23 cellular contexts compared by ENCODE assay signal in the genomic region with DNA sequence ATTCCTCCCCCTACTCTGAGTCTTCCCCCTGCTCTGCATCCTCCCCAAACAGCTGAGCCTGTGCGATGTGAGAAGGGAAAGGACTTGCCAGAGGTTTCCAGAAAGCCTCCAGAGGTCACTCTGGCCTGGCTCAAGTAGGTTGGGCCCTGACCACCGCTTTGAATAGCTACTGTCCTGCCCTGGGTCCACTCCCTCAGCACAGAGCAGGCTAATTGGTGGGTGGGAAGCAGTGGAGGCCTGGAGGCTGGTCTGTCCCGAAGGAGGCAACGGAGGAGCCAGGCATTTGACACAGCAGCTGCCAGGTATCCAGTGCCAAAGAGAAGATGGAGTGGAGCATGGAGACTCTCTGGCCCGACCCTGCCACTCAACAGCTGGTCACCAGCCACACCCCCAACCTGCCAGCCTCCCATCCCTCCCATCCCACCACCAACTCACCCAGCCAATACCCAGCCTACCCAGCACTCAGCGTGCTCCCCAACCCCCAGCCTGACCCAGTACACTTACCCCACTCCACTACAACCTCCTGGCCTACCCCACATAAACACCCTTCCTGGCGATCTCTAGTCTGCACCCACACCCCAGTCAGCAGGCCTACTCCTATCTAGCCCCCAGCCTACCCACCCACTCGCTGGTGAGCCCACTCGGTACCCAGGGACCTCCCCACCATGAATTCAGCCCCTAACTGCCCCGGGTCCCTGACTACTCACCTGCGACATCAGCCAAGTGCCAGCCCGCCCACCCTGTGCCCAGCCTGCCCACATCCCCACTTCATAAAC.
"Had no signal": no experiment of that assay in that cellular context is flagged by ENCODE, and none has a peak within 500 bp of the region (broad histone marks: within the 10 kb centered on the region; RNA-seq: fewer than 3 reads in every experiment).

No MANE protein-coding gene starts in this region.

- H3K9me3 Mint-ChIP-seq: activated B cell treated with CpG ODN at 0.5 μM for 24 hours; activated naive CD4-positive, alpha-beta T cell treated with anti-CD3 and anti-CD28 coated beads, Interleukin-2, amount 50 U/mL, for 24 hours; naive thymus-derived CD4-positive, alpha-beta T cell; neural crest cell; stimulated activated effector memory CD8-positive, alpha-beta T cell treated with anti-CD3 and anti-CD28 coated beads, Interleukin-12 subunit alpha, Interleukin-12 subunit beta, amount 100 ng/mL, for 72 hours; T-helper 1 cell treated with Interleukin-12 subunit alpha and Interleukin-12 subunit beta and Interleukin-4 antibody, amounts not matched to agents 30 μg/mL and 1 μg/mL, for 36 hours had no signal

- ATAC-seq: left colon; mucosa of descending colon; naive thymus-derived CD4-positive, alpha-beta T cell; stimulated activated effector memory CD8-positive, alpha-beta T cell treated with anti-CD3 and anti-CD28 coated beads, Interleukin-12 subunit alpha, Interleukin-12 subunit beta, amount 100 ng/mL, for 72 hours had no signal

- H3K27ac Mint-ChIP-seq: activated B cell treated with CpG ODN at 0.5 μM for 24 hours; activated naive CD4-positive, alpha-beta T cell treated with anti-CD3 and anti-CD28 coated beads, Interleukin-2, amount 50 U/mL, for 24 hours; naive thymus-derived CD4-positive, alpha-beta T cell; stimulated activated effector memory CD8-positive, alpha-beta T cell treated with anti-CD3 and anti-CD28 coated beads, Interleukin-12 subunit alpha, Interleukin-12 subunit beta, amount 100 ng/mL, for 72 hours; T-helper 1 cell treated with Interleukin-12 subunit alpha and Interleukin-12 subunit beta and Interleukin-4 antibody, amounts not matched to agents 30 μg/mL and 1 μg/mL, for 36 hours had no signal

- H3K4me1 Mint-ChIP-seq: activated B cell treated with CpG ODN at 0.5 μM for 24 hours had no signal

- H3K36me3 Mint-ChIP-seq: activated naive CD4-positive, alpha-beta T cell treated with anti-CD3 and anti-CD28 coated beads, Interleukin-2, amount 50 U/mL, for 24 hours; brain; naive thymus-derived CD4-positive, alpha-beta T cell; stimulated activated effector memory CD8-positive, alpha-beta T cell treated with anti-CD3 and anti-CD28 coated beads, Interleukin-12 subunit alpha, Interleukin-12 subunit beta, amount 100 ng/mL, for 72 hours had no signal

- DNase-seq: activated B cell treated with CpG ODN at 0.5 μM for 24 hours; activated CD4-positive, alpha-beta T cell treated with anti-CD3 and anti-CD28 coated beads for 4 hours; activated CD4-positive, alpha-beta T cell treated with anti-CD3 and anti-CD28 coated beads, Interleukin-2, amount 50 U/mL, for 48 hours; activated T-cell treated with anti-CD3 and anti-CD28 coated beads, Interleukin-2, amount 50 U/mL, for 48 hours; anterior cingulate cortex; dermis blood vessel endothelial cell; effector CD8-positive, alpha-beta T cell; erythroblast; foreskin fibroblast; left colon; mesendoderm; mucosa of descending colon; naive thymus-derived CD4-positive, alpha-beta T cell; ovary; stimulated activated CD4-positive, alpha-beta T cell treated with anti-CD3 and anti-CD28 coated beads, Interleukin-2, amount 100 ng/mL, for 24 hours; T1000; upper lobe of left lung had no signal

- H3K4me3 Mint-ChIP-seq: activated B cell treated with CpG ODN at 0.5 μM for 24 hours; activated naive CD4-positive, alpha-beta T cell treated with anti-CD3 and anti-CD28 coated beads, Interleukin-2, amount 50 U/mL, for 24 hours; brain; naive thymus-derived CD4-positive, alpha-beta T cell; neural crest cell; stimulated activated effector memory CD8-positive, alpha-beta T cell treated with anti-CD3 and anti-CD28 coated beads, Interleukin-12 subunit alpha, Interleukin-12 subunit beta, amount 100 ng/mL, for 72 hours; T-helper 1 cell treated with Interleukin-12 subunit alpha and Interleukin-12 subunit beta and Interleukin-4 antibody, amounts not matched to agents 30 μg/mL and 1 μg/mL, for 36 hours had no signal

- FAIRE-seq: keratinocyte had no signal
